ENCODE assay signal across 8 cellular contexts in the genomic region with DNA sequence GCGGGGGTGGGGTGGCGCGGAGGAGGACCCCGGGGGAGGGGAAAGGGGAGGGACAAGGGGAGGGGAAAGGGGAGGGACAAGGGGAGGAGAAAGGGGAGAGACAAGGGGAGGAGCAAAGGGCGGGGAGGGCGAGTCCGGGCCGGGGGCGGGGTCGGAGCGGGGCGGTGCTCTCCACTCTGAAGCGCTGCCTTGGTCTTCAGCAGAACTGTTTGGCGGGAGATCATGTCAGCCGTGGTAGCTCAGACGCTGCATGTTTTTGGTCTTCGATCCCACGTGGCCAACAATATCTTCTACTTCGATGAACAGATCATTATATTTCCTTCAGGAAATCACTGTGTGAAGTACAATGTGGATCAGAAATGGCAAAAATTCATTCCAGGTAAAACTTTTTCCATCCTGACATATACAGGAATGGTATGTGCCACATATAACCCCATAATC. TPM values are rescaled to one million over a fixed set of nuclear protein-coding genes. Genes with fewer than 3 reads are reported as not detected.
A peak's percentile ranks its signal among the peaks of the same experiment; 100 is the strongest.
DNase-seq lines count a peak whose midpoint lies in the region; FAIRE-seq and TF ChIP-seq lines count a peak whose summit lies in the region.

No MANE protein-coding gene starts in this region.

- H3K9me2 ChIP-seq in MM.1S (replicated peaks; ENCODE audit: insufficient read depth, low read length): no peaks in the 10 kb centered on the region

- no peaks in the 10 kb centered on the region for H4K20me1 ChIP-seq in MM.1S (ENCODE audit: insufficient read depth, low read length)

- no peak for TF ChIP-seq EP300 in tibial nerve (IDR thresholded peaks at IDR 0.05)

- peak overlapping the region; percentile 98 for H3K4me2 ChIP-seq in MM.1S (ENCODE audit: low read depth, low read length)
- peak overlapping the region; percentile 94 for H3K4me2 ChIP-seq in parathyroid adenoma (ENCODE audit: low read length)

- H3K27me3 ChIP-seq in MM.1S (replicated peaks; ENCODE audit: insufficient read depth, low read length): no peaks in the 10 kb centered on the region
- no peaks in the 10 kb centered on the region for H3K27me3 ChIP-seq in parathyroid adenoma (ENCODE audit: control insufficient read depth, insufficient read depth, low read length)
- H3K27me3 ChIP-seq in tibial nerve: peaks cover 0 to 8% of the 10 kb centered on the region in 2 donors

- DNase-seq in DMS53 (lab: John Stamatoyannopoulos, UW) (peak; percentile 94), H54 (ENCODE audit: insufficient read length, low spot score) (peak; percentile 54), MM.1S (peak; percentile 86), SHP77 treated with DMSO at 0.1 percent for 48 hours (lab: John Stamatoyannopoulos, UW) (peak; percentile 58), cardiac septum (ENCODE audit: low spot score) (peak; percentile 93), tibial nerve (ENCODE audit: low spot score in 2 of 2) (peak; percentile 61 to 78)
- peak; percentile 81 for DNase-seq in activated naive CD8-positive, alpha-beta T cell treated with anti-CD3 and anti-CD28 coated beads for 36 hours

- peak; percentile 50 for FAIRE-seq in H54 (lab: Jason Lieb, UNC)

- H3F3A ChIP-seq in MM.1S (ENCODE audit: insufficient read depth, low read length): no peaks in the 10 kb centered on the region

- H3K9me3 Mint-ChIP-seq in activated naive CD8-positive, alpha-beta T cell treated with anti-CD3 and anti-CD28 coated beads for 36 hours: peaks cover 2% of the 10 kb centered on the region

- H3K36me3 ChIP-seq in MM.1S (replicated peaks; ENCODE audit: insufficient read depth, low read length) (peaks cover 16% of the 10 kb centered on the region; the same call in 1 of the 2 replicates), parathyroid adenoma (ENCODE audit: control insufficient read depth, insufficient read depth, low read length) (no peaks in the 10 kb centered on the region), tibial nerve (peaks cover 0 to 32% (median 9%) of the 10 kb centered on the region in 3 donors)

- H2AFZ ChIP-seq in MM.1S (ENCODE audit: low read length) (peak overlapping the region; percentile 93), parathyroid adenoma (peak overlapping the region; percentile 90)

- H3K9me3 ChIP-seq in MM.1S (replicated peaks; ENCODE audit: insufficient read depth, low read length) (no peaks in the 10 kb centered on the region), parathyroid adenoma (ENCODE audit: control insufficient read depth, low read length) (no peaks in the 10 kb centered on the region), tibial nerve (no peaks in the 10 kb centered on the region)

- intact Hi-C loops in cardiac septum (cut with DNase I): no loop called here

- H3K9ac ChIP-seq in MM.1S (ENCODE audit: low read length): peak overlapping the region; percentile 87; the same call in 1 of the 2 replicates
- H3K9ac ChIP-seq in parathyroid adenoma: no peak overlapping the region

- H3K4me1 ChIP-seq in MM.1S (ENCODE audit: low read length): peaks cover 15% of the 10 kb centered on the region
- no peaks in the 10 kb centered on the region for H3K4me1 ChIP-seq in parathyroid adenoma
- H3K4me1 ChIP-seq in tibial nerve: peaks cover 0 to 20% (median 11%) of the 10 kb centered on the region in 4 donors

- 1% methylated on average over 17 of the region's 19 CpGs for WGBS in tibial nerve, 2 donors

- peaks cover 37% of the 10 kb centered on the region for H3K36me3 Mint-ChIP-seq in activated naive CD8-positive, alpha-beta T cell treated with anti-CD3 and anti-CD28 coated beads for 36 hours

- H3K27ac Mint-ChIP-seq in activated naive CD8-positive, alpha-beta T cell treated with anti-CD3 and anti-CD28 coated beads for 36 hours: peak overlapping the region; percentile 96

- peak overlapping the region; percentile 90 for H3K4me3 Mint-ChIP-seq in activated naive CD8-positive, alpha-beta T cell treated with anti-CD3 and anti-CD28 coated beads for 36 hours

- TF ChIP-seq POLR2A in H54 (IDR thresholded peaks at IDR 0.05; ENCODE audit: low read depth, low read length) (no peak), tibial nerve (IDR thresholded peaks at IDR 0.05) (peak in 1 of 2 donors; percentile 28)

- H3K79me2 ChIP-seq in MM.1S (ENCODE audit: low read length) (peaks cover 36% of the 10 kb centered on the region), parathyroid adenoma (no peaks in the 10 kb centered on the region)

- no peak for TF ChIP-seq CTCF in MM.1S (IDR thresholded peaks at IDR 0.05; ENCODE audit: low read length)
- no peak for TF ChIP-seq CTCF in parathyroid adenoma (IDR thresholded peaks at IDR 0.05)
- no peak for TF ChIP-seq CTCF in tibial nerve (IDR thresholded peaks at IDR 0.05)

- H3K27me3 Mint-ChIP-seq in activated naive CD8-positive, alpha-beta T cell treated with anti-CD3 and anti-CD28 coated beads for 36 hours: peaks cover 22% of the 10 kb centered on the region

- H3K4me1 Mint-ChIP-seq in activated naive CD8-positive, alpha-beta T cell treated with anti-CD3 and anti-CD28 coated beads for 36 hours: peaks cover 30% of the 10 kb centered on the region

- no peak overlapping the region; the same call in 1 of the 2 replicates for H3K27ac ChIP-seq in MM.1S (ENCODE audit: low read length)
- H3K27ac ChIP-seq in parathyroid adenoma: no peak overlapping the region
- H3K27ac ChIP-seq in tibial nerve: peak overlapping the region in 2 of 4 donors; percentile 61 to 74

- H3K4me3 ChIP-seq in MM.1S (ENCODE audit: low read length) (peak overlapping the region; percentile 99), parathyroid adenoma (ENCODE audit: low read depth, low read length) (peak overlapping the region; percentile 96), tibial nerve (peak overlapping the region; percentile 62 to 98 (median 86))

RNA-seq across cellular contexts. Expression of a gene that starts 0.4 kb away (rescaled TPM):
- under 1 TPM; 0.32 to 0.35 TPM for total RNA-seq in activated naive CD8-positive, alpha-beta T cell treated with anti-CD3 and anti-CD28 coated beads for 36 hours
- 0.13 TPM for total RNA-seq in cardiac septum
- total RNA-seq in tibial nerve: under 1 TPM in 3 of 4 donors, not detected in 1; 0.21 to 0.30 (median 0.22) TPM

RNA-seq across cellular contexts. Expression of a gene that starts 0.5 kb away (rescaled TPM):
- total RNA-seq in activated naive CD8-positive, alpha-beta T cell treated with anti-CD3 and anti-CD28 coated beads for 36 hours: 100 to 1,000 TPM; 164 to 167 TPM
- total RNA-seq in cardiac septum (26.7 TPM), tibial nerve (10 to 100 TPM; 48.8 to 57.3 (median 51.2) TPM)
